In the genomic region with DNA sequence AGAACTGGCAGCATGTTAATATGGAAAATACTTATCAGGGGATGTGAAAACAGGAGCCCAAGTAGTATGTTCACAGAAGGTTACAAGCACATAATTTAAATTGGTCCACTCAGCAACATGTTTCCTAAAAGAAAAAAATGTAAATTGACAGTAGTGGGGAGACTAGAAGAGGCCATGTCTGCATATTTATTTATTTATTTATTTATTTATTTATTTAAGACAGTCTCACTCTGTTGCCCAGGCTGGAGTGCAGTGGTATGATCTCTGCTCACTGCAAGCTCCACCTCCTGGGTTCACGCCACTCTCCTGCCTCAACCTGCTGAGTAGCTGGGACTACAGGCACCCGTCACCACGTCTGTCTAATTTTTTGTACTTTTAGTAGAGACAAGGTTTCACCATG, we compare ENCODE assay signal across 18 cellular contexts. TPM values are rescaled to one million over a fixed set of nuclear protein-coding genes. Genes with fewer than 3 reads are reported as not detected.
A peak's percentile ranks its signal among the peaks of the same experiment; 100 is the strongest.
DNase-seq lines count a peak whose midpoint lies in the region; ATAC-seq, FAIRE-seq and TF ChIP-seq lines count a peak whose summit lies in the region.
"Had no signal": no experiment of that assay in that cellular context is flagged by ENCODE, and none has a peak within 500 bp of the region (broad histone marks: within the 10 kb centered on the region; RNA-seq: fewer than 3 reads in every experiment).

No MANE protein-coding gene starts in this region.

- H3K4me1 ChIP-seq in liver (ENCODE audit: control insufficient read depth in 4 of 4, insufficient read depth in 4 of 4, low read length in 3 of 4) = no peaks in the 10 kb centered on the region
- no peaks in the 10 kb centered on the region for H3K4me1 ChIP-seq in right lobe of liver
- no peaks in the 10 kb centered on the region for H3K4me1 ChIP-seq in astrocyte (ENCODE audit: insufficient read depth, low read length)
- H3K4me1 ChIP-seq: Caco-2 had no signal

- H3K36me3 ChIP-seq in liver (ENCODE audit: control insufficient read depth in 4 of 4, insufficient read depth in 3 of 4, low read depth in 1 of 4, low read length in 3 of 4) = peaks cover 0 to 33% (median 25%) of the 10 kb centered on the region in 4 donors
- H3K36me3 ChIP-seq in right lobe of liver = peaks cover 0 to 17% (median 0%) of the 10 kb centered on the region in 4 donors
- peaks cover 30% of the 10 kb centered on the region for H3K36me3 ChIP-seq in astrocyte (ENCODE audit: insufficient read depth, low read length)

- no peak for TF ChIP-seq RAD21 in liver (IDR thresholded peaks at IDR 0.05)

- H3K36me3 Mint-ChIP-seq in astrocyte (ENCODE audit: low read depth, unreplicated experiment) (peaks cover 82% of the 10 kb centered on the region), progenitor cell of endocrine pancreas (ENCODE audit: insufficient read depth) (peaks cover 74% of the 10 kb centered on the region)
- peaks cover 81% of the 10 kb centered on the region for H3K36me3 Mint-ChIP-seq in activated naive CD8-positive, alpha-beta T cell treated with anti-CD3 and anti-CD28 coated beads, Interleukin-2, amount 50 U/mL, for 24 hours (ENCODE audit: low read depth)

- no peak for ATAC-seq in right lobe of liver
- ATAC-seq in left ventricle myocardium superior = no peak
- ATAC-seq in activated naive CD8-positive, alpha-beta T cell treated with anti-CD3 and anti-CD28 coated beads, Interleukin-2, amount 50 U/mL, for 24 hours = no peak

- TF ChIP-seq CTCF in liver (IDR thresholded peaks at IDR 0.05; ENCODE audit: low read depth, low read length, missing input control) (no peak), right lobe of liver (IDR thresholded peaks at IDR 0.05) (no peak), astrocyte (IDR thresholded peaks at IDR 0.05; ENCODE audit: insufficient read depth, low read depth, low read length) (no peak), progenitor cell of endocrine pancreas (IDR thresholded peaks at IDR 0.05; ENCODE audit: unreplicated experiment) (no peak)

- H4K20me1 ChIP-seq in astrocyte (ENCODE audit: insufficient read depth, low read length) = peaks cover 6% of the 10 kb centered on the region

- H3K4me3 ChIP-seq in liver (ENCODE audit: low read depth in 1 of 3, low read length in 3 of 3) (peak overlapping the region in 2 of 3 donors; percentile 60 to 61), right lobe of liver (no peak overlapping the region), astrocyte (ENCODE audit: insufficient read depth, low read depth, low read length) (peak overlapping the region; percentile 3)

- H3K4me2 ChIP-seq in astrocyte (ENCODE audit: low read length) = no peak overlapping the region

- no peak for TF ChIP-seq POLR2A in right lobe of liver (IDR thresholded peaks at IDR 0.05)

- H3K27ac ChIP-seq in liver (ENCODE audit: low read depth in 1 of 2, low read length in 2 of 2) (no peak overlapping the region), right lobe of liver (no peak overlapping the region), astrocyte (ENCODE audit: low read depth, low read length) (no peak overlapping the region)
- H3K27ac ChIP-seq: 22Rv1, C4-2B had no signal

- H3K27me3 Mint-ChIP-seq in astrocyte (ENCODE audit: low read depth, unreplicated experiment) (no peaks in the 10 kb centered on the region), progenitor cell of endocrine pancreas (no peaks in the 10 kb centered on the region)
- H3K27me3 Mint-ChIP-seq in activated naive CD8-positive, alpha-beta T cell treated with anti-CD3 and anti-CD28 coated beads, Interleukin-2, amount 50 U/mL, for 24 hours = no peaks in the 10 kb centered on the region
- H3K27me3 Mint-ChIP-seq: CD4-positive, alpha-beta memory T cell had no signal

- no peak overlapping the region for H3K4me3 Mint-ChIP-seq in astrocyte (ENCODE audit: unreplicated experiment)
- no peak overlapping the region for H3K4me3 Mint-ChIP-seq in progenitor cell of endocrine pancreas (ENCODE audit: low read depth)
- no peak overlapping the region for H3K4me3 Mint-ChIP-seq in activated naive CD8-positive, alpha-beta T cell treated with anti-CD3 and anti-CD28 coated beads, Interleukin-2, amount 50 U/mL, for 24 hours
- H3K4me3 Mint-ChIP-seq: CD4-positive, alpha-beta memory T cell had no signal

- H3K27me3 ChIP-seq in liver (ENCODE audit: control insufficient read depth in 4 of 4, insufficient read depth in 4 of 4, low read length in 3 of 4) = no peaks in the 10 kb centered on the region
- no peaks in the 10 kb centered on the region for H3K27me3 ChIP-seq in right lobe of liver
- H3K27me3 ChIP-seq in astrocyte (ENCODE audit: insufficient read depth, low read length) = no peaks in the 10 kb centered on the region

- no peak overlapping the region for H2AFZ ChIP-seq in astrocyte (ENCODE audit: low read depth, low read length)

- no peak for DNase-seq in right lobe of liver
- no peak for DNase-seq in astrocyte (ENCODE audit: low read depth)
- no peak for DNase-seq in progenitor cell of endocrine pancreas (ENCODE audit: low spot score, unreplicated experiment)
- DNase-seq in left ventricle myocardium superior = no peak
- DNase-seq in 8988T = no peak
- DNase-seq in activated naive CD8-positive, alpha-beta T cell treated with anti-CD3 and anti-CD28 coated beads, Interleukin-2, amount 50 U/mL, for 24 hours = no peak
- DNase-seq: ACHN; Caco-2; CD4-positive, alpha-beta memory T cell; DMS53; GF-D8; HCEC 1CT; IMR-90; KBM-7 had no signal

- no peak for FAIRE-seq in astrocyte (lab: Jason Lieb, UNC)
- FAIRE-seq: GM19239 had no signal

- H3K9me3 ChIP-seq in liver (ENCODE audit: control insufficient read depth in 4 of 4, low read length in 3 of 4) (peaks cover 69 to 75% (median 72%) of the 10 kb centered on the region in 4 donors), right lobe of liver (peaks cover 9 to 80% (median 45%) of the 10 kb centered on the region in 4 donors), astrocyte (ENCODE audit: insufficient read depth, low read depth, low read length) (peaks cover 70% of the 10 kb centered on the region)

- peaks cover 5% of the 10 kb centered on the region for H3K79me2 ChIP-seq in astrocyte (ENCODE audit: insufficient read depth, low read length)

- no peak overlapping the region for H3K9ac ChIP-seq in liver (ENCODE audit: low read depth in 1 of 2, low read length in 2 of 2)
- H3K9ac ChIP-seq in astrocyte (ENCODE audit: low read length) = no peak overlapping the region

- H3K27ac Mint-ChIP-seq in astrocyte (ENCODE audit: unreplicated experiment) (no peak overlapping the region), progenitor cell of endocrine pancreas (peak overlapping the region; percentile 49)
- no peak overlapping the region for H3K27ac Mint-ChIP-seq in activated naive CD8-positive, alpha-beta T cell treated with anti-CD3 and anti-CD28 coated beads, Interleukin-2, amount 50 U/mL, for 24 hours
- H3K27ac Mint-ChIP-seq: CD4-positive, alpha-beta memory T cell had no signal

- H3K4me1 Mint-ChIP-seq in astrocyte (ENCODE audit: low read depth, unreplicated experiment) (no peaks in the 10 kb centered on the region), progenitor cell of endocrine pancreas (ENCODE audit: low read depth) (no peaks in the 10 kb centered on the region)
- no peaks in the 10 kb centered on the region for H3K4me1 Mint-ChIP-seq in activated naive CD8-positive, alpha-beta T cell treated with anti-CD3 and anti-CD28 coated beads, Interleukin-2, amount 50 U/mL, for 24 hours

- intact Hi-C loops in right lobe of liver (cut with DNase I) = no loop called here
- intact Hi-C loops in left ventricle myocardium superior (cut with micrococcal nuclease) = no loop called here

- H3K9me3 Mint-ChIP-seq in astrocyte (ENCODE audit: unreplicated experiment) = peaks cover 79% of the 10 kb centered on the region
- H3K9me3 Mint-ChIP-seq in progenitor cell of endocrine pancreas (ENCODE audit: low read depth) = peaks cover 39% of the 10 kb centered on the region
- H3K9me3 Mint-ChIP-seq in activated naive CD8-positive, alpha-beta T cell treated with anti-CD3 and anti-CD28 coated beads, Interleukin-2, amount 50 U/mL, for 24 hours = peaks cover 44% of the 10 kb centered on the region

- WGBS in liver = 97% methylated on average over 3 of the region's 3 CpGs
- WGBS in right lobe of liver (ENCODE audit: insufficient coverage, low coverage, low lambda C conversion rate, missing lambda C conversion rate) = 100% methylated on average over 2 of the region's 3 CpGs

TF ChIP-seq in liver, 16 proteins besides CTCF, POLR2A, EP300 and RAD21:
- TF ChIP-seq HNF4G (IDR thresholded peaks at IDR 0.05) (no peak), GABPA (IDR thresholded peaks at IDR 0.05 in 1 of 2, conservative IDR thresholded peaks at IDR 0.05 in 1 of 2) (no peak)
- TF ChIP-seq, protein P1, sequence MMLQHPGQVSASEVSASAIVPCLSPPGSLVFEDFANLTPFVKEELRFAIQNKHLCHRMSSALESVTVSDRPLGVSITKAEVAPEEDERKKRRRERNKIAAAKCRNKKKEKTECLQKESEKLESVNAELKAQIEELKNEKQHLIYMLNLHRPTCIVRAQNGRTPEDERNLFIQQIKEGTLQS (IDR thresholded peaks at IDR 0.05) = no peak

RNA-seq across cellular contexts. Expression of gene ZNF8, which starts 13.7 kb away (rescaled TPM):
- 1 to 10 TPM; 2.7 to 4.6 TPM for total RNA-seq in liver
- under 1 TPM; 0.37 to 0.50 TPM for polyA plus RNA-seq in liver
- total RNA-seq in right lobe of liver = 1 to 10 TPM; 1.0 to 2.3 (median 1.6) TPM
- total RNA-seq in astrocyte = 10.0 and 10.4 TPM in 2 replicates
- 18.1 and 18.2 TPM in 2 replicates for total RNA-seq in progenitor cell of endocrine pancreas
- total RNA-seq in left ventricle myocardium superior = 4.8 TPM

RNA-seq across cellular contexts. Expression of gene ZNF544, which starts 36.4 kb away (rescaled TPM):
- total RNA-seq in liver = 10 to 100 TPM; 14.9 to 25.2 TPM
- 1 to 10 TPM; 2.5 to 7.7 TPM for polyA plus RNA-seq in liver
- 10 to 100 TPM in 3 of 6 experiments, 1 to 10 TPM in 3; 6.1 to 16.5 (median 10.7) TPM for total RNA-seq in right lobe of liver
- 23.4 and 23.7 TPM in 2 replicates for total RNA-seq in astrocyte
- 61.0 and 70.5 TPM in 2 replicates for total RNA-seq in progenitor cell of endocrine pancreas
- total RNA-seq in left ventricle myocardium superior = 24.6 TPM

RNA-seq across cellular contexts. Expression of gene ERVK3-1, which starts 40.1 kb away (rescaled TPM):
- 10 to 100 TPM; 21.4 to 28.0 TPM for total RNA-seq in liver
- 10 to 100 TPM; 17.6 to 31.7 TPM for polyA plus RNA-seq in liver
- 10 to 100 TPM; 12.4 to 44.7 (median 15.8) TPM for total RNA-seq in right lobe of liver
- 34.6 and 40.9 TPM in 2 replicates for total RNA-seq in astrocyte
- 41.3 and 46.2 TPM in 2 replicates for total RNA-seq in progenitor cell of endocrine pancreas
- total RNA-seq in left ventricle myocardium superior = 18.4 TPM

Comparison
In these comparisons a context has a peak if more than half of its experiments do, and no peak if none do; other contexts are left out.
1. H3K4me3 ChIP-seq: peak in liver (2 of 3) and astrocyte (single experiment); none in right lobe of liver (0 of 3).